ENCODE assay signal across 2 cellular contexts in the genomic region with DNA sequence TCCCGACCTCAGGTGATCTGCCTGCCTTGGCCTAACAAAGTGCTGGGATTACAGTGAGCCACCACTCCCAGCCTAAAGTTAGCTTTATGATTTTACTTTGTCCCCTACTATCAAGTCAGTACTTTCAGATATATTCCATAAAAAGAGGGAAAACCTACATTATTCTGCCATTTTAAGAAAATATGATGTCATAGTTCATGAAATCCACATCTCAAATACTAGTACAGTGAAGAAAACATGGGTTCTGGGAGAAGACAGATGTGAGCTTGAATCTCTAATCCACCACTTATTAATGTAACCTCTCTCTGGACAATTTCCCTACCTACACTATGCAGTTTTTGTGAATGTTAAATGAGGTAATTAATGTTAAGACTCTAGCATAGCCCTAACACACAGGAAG.
TF ChIP-seq lines count a peak whose summit lies in the region.

No MANE protein-coding gene starts in this region.

TF ChIP-seq in HepG2, 621 proteins besides CTCF, POLR2A, EP300 and RAD21 (continued from another document):
- TF ChIP-seq, protein P1, sequence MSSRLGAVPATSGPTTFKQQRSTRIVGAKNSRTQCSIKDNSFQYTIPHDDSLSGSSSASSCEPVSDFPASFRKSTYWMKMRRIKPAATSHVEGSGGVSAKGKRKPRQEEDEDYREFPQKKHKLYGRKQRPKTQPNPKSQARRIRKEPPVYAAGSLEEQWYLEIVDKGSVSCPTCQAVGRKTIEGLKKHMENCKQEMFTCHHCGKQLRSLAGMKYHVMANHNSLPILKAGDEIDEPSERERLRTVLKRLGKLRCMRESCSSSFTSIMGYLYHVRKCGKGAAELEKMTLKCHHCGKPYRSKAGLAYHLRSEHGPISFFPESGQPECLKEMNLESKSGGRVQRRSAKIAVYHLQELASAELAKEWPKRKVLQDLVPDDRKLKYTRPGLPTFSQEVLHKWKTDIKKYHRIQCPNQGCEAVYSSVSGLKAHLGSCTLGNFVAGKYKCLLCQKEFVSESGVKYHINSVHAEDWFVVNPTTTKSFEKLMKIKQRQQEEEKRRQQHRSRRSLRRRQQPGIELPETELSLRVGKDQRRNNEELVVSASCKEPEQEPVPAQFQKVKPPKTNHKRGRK (CRISPR knock-in tag; IDR thresholded peaks at IDR 0.05): no peak
- TF ChIP-seq CREB1 (IDR thresholded peaks at IDR 0.05) (0 out of 2 replicates have a peak, but pooled peaks have one; percentile 18), CREB1 (CRISPR knock-in tag; IDR thresholded peaks at IDR 0.05) (no peak), PAWR (CRISPR knock-in tag; IDR thresholded peaks at IDR 0.05; ENCODE audit: borderline replicate concordance) (no peak), FOXJ3 (CRISPR knock-in tag; IDR thresholded peaks at IDR 0.05; ENCODE audit: borderline replicate concordance) (no peak), ATF7 (IDR thresholded peaks at IDR 0.05) (peak; percentile 90), ATF7 (CRISPR knock-in tag; IDR thresholded peaks at IDR 0.05) (no peak), HNRNPUL1 (IDR thresholded peaks at IDR 0.05; ENCODE audit: low read depth, low read length) (no peak), ZNF589 (CRISPR knock-in tag; conservative IDR thresholded peaks at IDR 0.05) (no peak)

TF ChIP-seq in HEK293, 187 proteins besides CTCF, POLR2A, EP300 and RAD21:
- TF ChIP-seq, protein P2, sequence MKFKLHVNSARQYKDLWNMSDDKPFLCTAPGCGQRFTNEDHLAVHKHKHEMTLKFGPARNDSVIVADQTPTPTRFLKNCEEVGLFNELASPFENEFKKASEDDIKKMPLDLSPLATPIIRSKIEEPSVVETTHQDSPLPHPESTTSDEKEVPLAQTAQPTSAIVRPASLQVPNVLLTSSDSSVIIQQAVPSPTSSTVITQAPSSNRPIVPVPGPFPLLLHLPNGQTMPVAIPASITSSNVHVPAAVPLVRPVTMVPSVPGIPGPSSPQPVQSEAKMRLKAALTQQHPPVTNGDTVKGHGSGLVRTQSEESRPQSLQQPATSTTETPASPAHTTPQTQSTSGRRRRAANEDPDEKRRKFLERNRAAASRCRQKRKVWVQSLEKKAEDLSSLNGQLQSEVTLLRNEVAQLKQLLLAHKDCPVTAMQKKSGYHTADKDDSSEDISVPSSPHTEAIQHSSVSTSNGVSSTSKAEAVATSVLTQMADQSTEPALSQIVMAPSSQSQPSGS (tag by site-specific recombination; IDR thresholded peaks at IDR 0.05; ENCODE audit: low read depth): peak; percentile 84
- no peak for TF ChIP-seq ZNF544 (tag by site-specific recombination; IDR thresholded peaks at IDR 0.05)
